In genomic region chr3:51384145-51384729, GRCh38 we compare ENCODE assay signal across 8 cellular contexts. TPM values are rescaled to one million over a fixed set of nuclear protein-coding genes. Genes with fewer than 3 reads are reported as not detected.
A peak's percentile ranks its signal among the peaks of the same experiment; 100 is the strongest.
DNase-seq lines count a peak whose midpoint lies in the region; ATAC-seq and TF ChIP-seq lines count a peak whose summit lies in the region.

No MANE protein-coding gene starts in this region.

- H3K27me3 ChIP-seq in foreskin keratinocyte (no peaks in the 10 kb centered on the region), osteoblast (ENCODE audit: insufficient read depth, low read length) (no peaks in the 10 kb centered on the region)

- ATAC-seq in HG03097 (IDR thresholded peaks at IDR 0.05; ENCODE audit: low FRiP score, unreplicated experiment) (peak; percentile 14), foreskin keratinocyte (peak; percentile 15)

- H3K27ac ChIP-seq in foreskin keratinocyte = peak overlapping the region; percentile 82
- peak overlapping the region; percentile 88 for H3K27ac ChIP-seq in osteoblast (ENCODE audit: low read depth, low read length)

- peaks cover 26% of the 10 kb centered on the region for H4K20me1 ChIP-seq in osteoblast (ENCODE audit: insufficient read depth, low read length)

- H3K4me1 ChIP-seq in foreskin keratinocyte (peaks cover 12% of the 10 kb centered on the region), osteoblast (ENCODE audit: insufficient read depth, low read length) (peaks cover 28% of the 10 kb centered on the region)

- DNase-seq in stimulated activated CD4-positive, alpha-beta T cell treated with anti-CD3 and anti-CD28 coated beads, TNF-alpha, amount 100 ng/mL, for 4 hours (ENCODE audit: low read depth in 3 of 3) = peak in 2 of 3 experiments; percentile 18 to 36
- no peak for DNase-seq in stimulated activated CD4-positive, alpha-beta T cell treated with anti-CD3 and anti-CD28 coated beads, Interleukin-4, amount 100 ng/mL, for 4 hours
- DNase-seq in UCSD-AML1 (lab: John Stamatoyannopoulos, UW; ENCODE audit: unreplicated experiment) (peak; percentile 63), foreskin keratinocyte (no peak), osteoblast (ENCODE audit: insufficient read length, low spot score, missing footprints) (peak; percentile 94), DMS114 treated with DMSO at 0.1 percent for 48 hours (lab: John Stamatoyannopoulos, UW; ENCODE audit: unreplicated experiment) (no peak), A172 (ENCODE audit: low spot score) (no peak)

- peaks cover 48% of the 10 kb centered on the region for H3K79me2 ChIP-seq in osteoblast (ENCODE audit: insufficient read depth, low read length)

- no peak for TF ChIP-seq CTCF in foreskin keratinocyte (conservative IDR thresholded peaks at IDR 0.05)
- TF ChIP-seq CTCF in osteoblast (IDR thresholded peaks at IDR 0.05; ENCODE audit: extremely low read depth, low read depth, low read length) = no peak

- H3K36me3 ChIP-seq in osteoblast (ENCODE audit: insufficient read depth, low read length) = peaks cover 26% of the 10 kb centered on the region

- H3K4me2 ChIP-seq in osteoblast (ENCODE audit: insufficient read depth, low read length) = peak overlapping the region; percentile 92

- peak overlapping the region; percentile 98 for H2AFZ ChIP-seq in osteoblast (ENCODE audit: low read length)

- peak overlapping the region; percentile 97 for H3K4me3 ChIP-seq in osteoblast (ENCODE audit: insufficient read depth, low read length)

- H3K9me3 ChIP-seq in osteoblast (ENCODE audit: low read depth, low read length) = no peaks in the 10 kb centered on the region

RNA-seq across cellular contexts. Expression of gene MANF, which starts 0.9 kb away (rescaled TPM):
- total RNA-seq in foreskin keratinocyte = 195 and 214 TPM in 2 replicates
- 266 and 289 TPM in 2 replicates for polyA plus RNA-seq in foreskin keratinocyte
- total RNA-seq in osteoblast = 37.3 and 40.4 TPM in 2 replicates
- total RNA-seq in A172 (2014; rRNA removed; shearing (Covaris generic)) = 128 and 156 TPM in 2 replicates

RNA-seq across cellular contexts. Expression of gene RBM15B, which starts 6.8 kb away (rescaled TPM):
- total RNA-seq in foreskin keratinocyte (29.5 and 33.2 TPM in 2 replicates), osteoblast (42.4 and 48.9 TPM in 2 replicates)
- 18.6 and 20.0 TPM in 2 replicates for polyA plus RNA-seq in foreskin keratinocyte
- 20.2 and 22.5 TPM in 2 replicates for total RNA-seq in A172 (2014; rRNA removed; shearing (Covaris generic))

Comparison
In these comparisons a context has a peak if more than half of its experiments do, and no peak if none do; other contexts are left out.
1. DNase-seq: peak in stimulated activated CD4-positive, alpha-beta T cell treated with anti-CD3 and anti-CD28 coated beads, TNF-alpha, amount 100 ng/mL, for 4 hours (2 of 3), UCSD-AML1 (single experiment) and osteoblast (single experiment); none in stimulated activated CD4-positive, alpha-beta T cell treated with anti-CD3 and anti-CD28 coated beads, Interleukin-4, amount 100 ng/mL, for 4 hours (0 of 2), foreskin keratinocyte (0 of 2), DMS114 treated with DMSO at 0.1 percent for 48 hours (single experiment) and A172 (single experiment).